ENCODE assay signal across 16 cellular contexts in genomic region chr12:131775124-131775903, GRCh38. TPM values are rescaled to one million over a fixed set of nuclear protein-coding genes. Genes with fewer than 3 reads are reported as not detected.
DNase-seq lines count a peak whose midpoint lies in the region; ATAC-seq and TF ChIP-seq lines count a peak whose summit lies in the region.
"Had no signal": no experiment of that assay in that cellular context is flagged by ENCODE, and none has a peak within 500 bp of the region (broad histone marks: within the 10 kb centered on the region; RNA-seq: fewer than 3 reads in every experiment).

No MANE protein-coding gene starts in this region.

- H3K27me3 ChIP-seq in HUES6 (ENCODE audit: control insufficient read depth, insufficient read depth, low read length) (no peaks in the 10 kb centered on the region), mesenchymal stem cell (ENCODE audit: control insufficient read depth in 1 of 2, insufficient read depth in 1 of 2, low read length in 2 of 2) (no peaks in the 10 kb centered on the region), tibial nerve (no peaks in the 10 kb centered on the region)
- H3K27me3 ChIP-seq: ovary had no signal

- POLR2A ChIA-PET in T-cell (lab: Charles Lee), result interaction anchor here in 1 of 2 donors (0.5 kb wide), 1 partner anchor 233 kb away, joined by 8 read pairs; no protein-coding TSS in a partner anchor

- no peak overlapping the region for H3K4me2 ChIP-seq in mesenchymal stem cell (ENCODE audit: low read length, poor library complexity, severe bottlenecking)

- peaks cover 30% of the 10 kb centered on the region for H3K4me1 Mint-ChIP-seq in T-helper 1 cell treated with Interleukin-12 subunit alpha and Interleukin-12 subunit beta and Interleukin-4 antibody, amounts not matched to agents 30 μg/mL and 1 μg/mL, for 36 hours (ENCODE audit: low read depth)
- H3K4me1 Mint-ChIP-seq in brain (peaks cover 28% of the 10 kb centered on the region), T-cell (peaks cover 17 to 41% (median 28%) of the 10 kb centered on the region in 3 donors)

- H2BK15ac ChIP-seq in mesenchymal stem cell (ENCODE audit: low read depth, poor library complexity, severe bottlenecking), result no peak overlapping the region

- H3K23ac ChIP-seq in mesenchymal stem cell (ENCODE audit: low read length in 2 of 2), result no peak overlapping the region

- H3K18ac ChIP-seq in mesenchymal stem cell (ENCODE audit: low read depth in 1 of 2, low read length in 2 of 2), result no peak overlapping the region

- 89% methylated on average over 16 of the region's 19 CpGs for WGBS in mesenchymal stem cell
- 58 to 65% methylated on average over 19 of the region's 19 CpGs for WGBS in tibial nerve, 2 donors

- no peak for ATAC-seq in GM19395 (IDR thresholded peaks at IDR 0.05; ENCODE audit: unreplicated experiment)
- ATAC-seq in T-cell (replicated peaks in 1 of 4), result no peak
- ATAC-seq: HepG2 had no signal

- H3K4me3 ChIP-seq in HUES6 (ENCODE audit: low read depth, low read length), result no peak overlapping the region
- no peak overlapping the region for H3K4me3 ChIP-seq in mesenchymal stem cell (ENCODE audit: insufficient read depth in 1 of 2, low read depth in 1 of 2, low read length in 2 of 2)
- H3K4me3 ChIP-seq in tibial nerve, result no peak overlapping the region
- H3K4me3 ChIP-seq: ovary had no signal

- H3K79me1 ChIP-seq in mesenchymal stem cell (replicated peaks; ENCODE audit: low read length, poor library complexity, severe bottlenecking), result peaks cover 46% of the 10 kb centered on the region

- no peak overlapping the region for H2BK5ac ChIP-seq in mesenchymal stem cell (ENCODE audit: low read depth, low read length, poor library complexity, severe bottlenecking)

- H4K8ac ChIP-seq in mesenchymal stem cell (ENCODE audit: low read length), result no peak overlapping the region

- H3K9ac ChIP-seq in HUES6 (ENCODE audit: low read length) (peak overlapping the region; percentile 54), mesenchymal stem cell (ENCODE audit: low read length) (peak overlapping the region; percentile 63)

- no peak overlapping the region for H3K4me3 Mint-ChIP-seq in T-helper 1 cell treated with Interleukin-12 subunit alpha and Interleukin-12 subunit beta and Interleukin-4 antibody, amounts not matched to agents 30 μg/mL and 1 μg/mL, for 36 hours
- peak overlapping the region in 1 of 5 experiments; percentile 19 for H3K4me3 Mint-ChIP-seq in brain
- no peak overlapping the region for H3K4me3 Mint-ChIP-seq in T-cell
- H3K4me3 Mint-ChIP-seq: HFFc6 had no signal

- H2AFZ ChIP-seq in mesenchymal stem cell (ENCODE audit: low read depth, low read length), result no peak overlapping the region

- TF ChIP-seq EP300 in tibial nerve (IDR thresholded peaks at IDR 0.05), result no peak

- no peaks in the 10 kb centered on the region for H3K9me3 Mint-ChIP-seq in T-helper 1 cell treated with Interleukin-12 subunit alpha and Interleukin-12 subunit beta and Interleukin-4 antibody, amounts not matched to agents 30 μg/mL and 1 μg/mL, for 36 hours
- peaks cover 0 to 2% (median 0%) of the 10 kb centered on the region in 5 experiments for H3K9me3 Mint-ChIP-seq in brain
- no peaks in the 10 kb centered on the region for H3K9me3 Mint-ChIP-seq in T-cell
- H3K9me3 Mint-ChIP-seq: HFFc6 had no signal

- no peak overlapping the region for H2BK120ac ChIP-seq in mesenchymal stem cell (ENCODE audit: low read depth, low read length)

- no peak overlapping the region for H4K91ac ChIP-seq in mesenchymal stem cell (ENCODE audit: low read length)

- H3K36me3 ChIP-seq in HUES6 (ENCODE audit: control insufficient read depth, insufficient read depth, low read length), result peaks cover 49% of the 10 kb centered on the region
- peaks cover 54 to 84% of the 10 kb centered on the region in 2 experiments for H3K36me3 ChIP-seq in mesenchymal stem cell (ENCODE audit: control insufficient read depth in 1 of 2, insufficient read depth in 2 of 2, low read depth in 1 of 2, low read length in 2 of 2)
- peaks cover 0 to 74% (median 4%) of the 10 kb centered on the region in 3 donors for H3K36me3 ChIP-seq in tibial nerve
- H3K36me3 ChIP-seq: ovary had no signal

- CTCF ChIA-PET in T-cell (lab: Charles Lee), result interaction anchor here in 1 of 2 donors (0.5 kb wide), 1 partner anchor 837 kb away, joined by 3 read pairs; no protein-coding TSS in a partner anchor

- peak overlapping the region; percentile 45 for H3K27ac Mint-ChIP-seq in T-helper 1 cell treated with Interleukin-12 subunit alpha and Interleukin-12 subunit beta and Interleukin-4 antibody, amounts not matched to agents 30 μg/mL and 1 μg/mL, for 36 hours
- H3K27ac Mint-ChIP-seq in brain, result peak overlapping the region; percentile 31 to 83 (median 79)
- H3K27ac Mint-ChIP-seq in T-cell, result peak overlapping the region in 1 of 2 donors; percentile 34
- H3K27ac Mint-ChIP-seq: HFFc6 had no signal

- no peak overlapping the region for H3K14ac ChIP-seq in mesenchymal stem cell (ENCODE audit: low read length in 2 of 2)

- no peak overlapping the region for H2AK5ac ChIP-seq in mesenchymal stem cell (ENCODE audit: low read length, severe bottlenecking)

- TF ChIP-seq CTCF in brain (conservative IDR thresholded peaks at IDR 0.05) (no peak), tibial nerve (IDR thresholded peaks at IDR 0.05) (no peak)

- H3K9me3 ChIP-seq in HUES6 (ENCODE audit: control insufficient read depth, insufficient read depth, low read depth, low read length), result no peaks in the 10 kb centered on the region
- H3K9me3 ChIP-seq in mesenchymal stem cell (ENCODE audit: control insufficient read depth, low read length), result no peaks in the 10 kb centered on the region
- no peaks in the 10 kb centered on the region for H3K9me3 ChIP-seq in tibial nerve
- H3K9me3 ChIP-seq: Caco-2, ovary had no signal

- H3K27me3 Mint-ChIP-seq in T-helper 1 cell treated with Interleukin-12 subunit alpha and Interleukin-12 subunit beta and Interleukin-4 antibody, amounts not matched to agents 30 μg/mL and 1 μg/mL, for 36 hours (ENCODE audit: low read depth), result no peaks in the 10 kb centered on the region
- H3K27me3 Mint-ChIP-seq in brain (no peaks in the 10 kb centered on the region), T-cell (no peaks in the 10 kb centered on the region)

- TF ChIP-seq POLR2A in tibial nerve (IDR thresholded peaks at IDR 0.05), result no peak

- H2BK12ac ChIP-seq in mesenchymal stem cell (ENCODE audit: low read length in 2 of 2), result no peak overlapping the region

- H3K36me3 Mint-ChIP-seq in T-helper 1 cell treated with Interleukin-12 subunit alpha and Interleukin-12 subunit beta and Interleukin-4 antibody, amounts not matched to agents 30 μg/mL and 1 μg/mL, for 36 hours (ENCODE audit: low read depth), result peaks cover 28% of the 10 kb centered on the region
- H3K36me3 Mint-ChIP-seq in brain, result peaks cover 69% of the 10 kb centered on the region
- peaks cover 39% of the 10 kb centered on the region for H3K36me3 Mint-ChIP-seq in T-cell

- no peak for DNase-seq in T-helper 1 cell
- DNase-seq in mesenchymal stem cell, result no peak
- no peak for DNase-seq in tibial nerve (ENCODE audit: low spot score in 2 of 2)
- no peak for DNase-seq in T-cell
- DNase-seq: activated CD4-positive, alpha-beta T cell treated with anti-CD3 and anti-CD28 coated beads, Interleukin-2, amount 50 U/mL, for 1 hour; activated gamma-delta T cell; Caco-2; HFFc6; NCI-H1048 had no signal

- H3K27ac ChIP-seq in HUES6 (ENCODE audit: low read depth, low read length), result peak overlapping the region; percentile 32; the same call in 1 of the 2 replicates
- H3K27ac ChIP-seq in mesenchymal stem cell (ENCODE audit: low read length, poor library complexity, severe bottlenecking), result no peak overlapping the region
- peak overlapping the region in 2 of 4 donors; percentile 60 to 69 for H3K27ac ChIP-seq in tibial nerve
- H3K27ac ChIP-seq: 22Rv1, ovary had no signal

- H3K4me1 ChIP-seq in HUES6 (ENCODE audit: control insufficient read depth, insufficient read depth, low read length) (peaks cover 46% of the 10 kb centered on the region), mesenchymal stem cell (ENCODE audit: control insufficient read depth, insufficient read depth, low read depth, low read length) (peaks cover 3% of the 10 kb centered on the region), tibial nerve (peaks cover 0 to 28% (median 6%) of the 10 kb centered on the region in 4 donors)
- H3K4me1 ChIP-seq: Caco-2 had no signal

- no peak overlapping the region for H3K4ac ChIP-seq in mesenchymal stem cell (ENCODE audit: low read depth in 1 of 2, low read length in 2 of 2)

RNA-seq across cellular contexts. Expression of gene MMP17, which starts 52.9 kb away (rescaled TPM):
- polyA plus RNA-seq in brain (ENCODE audit: insufficient read depth, low read depth, low replicate concordance), result 15.5 TPM
- 2.3 TPM for polyA plus RNA-seq in mesenchymal stem cell (2013, experiment 1 of 2)
- polyA plus RNA-seq in mesenchymal stem cell (2013, experiment 2 of 2), result 2.7 TPM
- total RNA-seq in tibial nerve (10 to 100 TPM; 10.9 to 65.3 (median 32.6) TPM), T-cell (1 to 10 TPM in 3 of 5 donors, under 1 TPM in 2; 0.58 to 2.7 (median 1.2) TPM)
